18 cellular contexts compared by ENCODE assay signal in genomic region chr5:51465165-51465564, GRCh38.
DNase-seq lines count a peak whose midpoint lies in the region; ATAC-seq and TF ChIP-seq lines count a peak whose summit lies in the region.
"Had no signal": no experiment of that assay in that cellular context is flagged by ENCODE, and none has a peak within 500 bp of the region (broad histone marks: within the 10 kb centered on the region; RNA-seq: fewer than 3 reads in every experiment).

No MANE protein-coding gene starts in this region.

- no peaks in the 10 kb centered on the region for H3K79me2 ChIP-seq in SU-DHL-6 (ENCODE audit: insufficient read depth, low read length)

- no peak for TF ChIP-seq CTCF in SU-DHL-6 (IDR thresholded peaks at IDR 0.05; ENCODE audit: insufficient read depth, low read length, poor library complexity, severe bottlenecking)
- TF ChIP-seq CTCF in type B pancreatic cell (conservative IDR thresholded peaks at IDR 0.05) = no peak
- TF ChIP-seq CTCF in chondrocyte (IDR thresholded peaks at IDR 0.05) = no peak
- no peak for TF ChIP-seq CTCF in suprapubic skin (IDR thresholded peaks at IDR 0.05)

- H2AFZ ChIP-seq in SU-DHL-6 (ENCODE audit: low read depth, low read length, severe bottlenecking) = peak overlapping the region; percentile 15

- H3K9me3 ChIP-seq in SU-DHL-6 (ENCODE audit: insufficient read depth, low read length) = no peaks in the 10 kb centered on the region
- H3K9me3 ChIP-seq in suprapubic skin = no peaks in the 10 kb centered on the region
- H3K9me3 ChIP-seq: tibial nerve had no signal

- H3F3A ChIP-seq in SU-DHL-6 (ENCODE audit: insufficient read depth) = no peaks in the 10 kb centered on the region

- no peak for TF ChIP-seq EP300 in suprapubic skin (IDR thresholded peaks at IDR 0.05)

- H3K9me2 ChIP-seq in SU-DHL-6 (replicated peaks; ENCODE audit: insufficient read depth, low read length) = no peaks in the 10 kb centered on the region

- ATAC-seq in GM21360 (IDR thresholded peaks at IDR 0.05; ENCODE audit: unreplicated experiment) = no peak
- ATAC-seq: GM12878 had no signal

- H3K27ac Mint-ChIP-seq in type B pancreatic cell (peak overlapping the region; percentile 60), chondrocyte (ENCODE audit: unreplicated experiment) (no peak overlapping the region)
- H3K27ac Mint-ChIP-seq: activated B cell treated with CpG ODN at 0.5 μM for 24 hours had no signal

- no peak overlapping the region for H3K4me3 ChIP-seq in SU-DHL-6 (ENCODE audit: insufficient read depth, low read length, poor library complexity, severe bottlenecking)
- H3K4me3 ChIP-seq in suprapubic skin = no peak overlapping the region
- H3K4me3 ChIP-seq: GM12878, tibial nerve had no signal

- no peak overlapping the region for H3K9ac ChIP-seq in SU-DHL-6 (ENCODE audit: low read length)

- H3K36me3 Mint-ChIP-seq in type B pancreatic cell (no peaks in the 10 kb centered on the region), chondrocyte (ENCODE audit: low read depth) (no peaks in the 10 kb centered on the region)

- H3K4me1 Mint-ChIP-seq in type B pancreatic cell (ENCODE audit: unreplicated experiment) = peaks cover 4% of the 10 kb centered on the region
- no peaks in the 10 kb centered on the region for H3K4me1 Mint-ChIP-seq in chondrocyte (ENCODE audit: low read depth)
- H3K4me1 Mint-ChIP-seq: activated B cell treated with CpG ODN at 0.5 μM for 24 hours had no signal

- no peak overlapping the region for H3K4me2 ChIP-seq in SU-DHL-6 (ENCODE audit: low read depth, low read length, poor library complexity, severe bottlenecking)

- no peaks in the 10 kb centered on the region for H3K36me3 ChIP-seq in SU-DHL-6 (ENCODE audit: low read length)
- H3K36me3 ChIP-seq in suprapubic skin = no peaks in the 10 kb centered on the region
- H3K36me3 ChIP-seq: tibial nerve had no signal

- H3K27ac ChIP-seq in SU-DHL-6 (ENCODE audit: low read depth, low read length) (no peak overlapping the region), suprapubic skin (no peak overlapping the region)
- H3K27ac ChIP-seq: 22Rv1, C4-2B, tibial nerve had no signal

- H3K27me3 ChIP-seq in SU-DHL-6 (ENCODE audit: low read length) (no peaks in the 10 kb centered on the region), suprapubic skin (no peaks in the 10 kb centered on the region)
- H3K27me3 ChIP-seq: tibial nerve had no signal

- H3K4me1 ChIP-seq in suprapubic skin = no peaks in the 10 kb centered on the region
- H3K4me1 ChIP-seq: tibial nerve had no signal

- 36% methylated on average over 6 of the region's 6 CpGs for WGBS in suprapubic skin

- no peaks in the 10 kb centered on the region for H3K9me3 Mint-ChIP-seq in type B pancreatic cell
- H3K9me3 Mint-ChIP-seq in chondrocyte (ENCODE audit: low read depth) = no peaks in the 10 kb centered on the region
- H3K9me3 Mint-ChIP-seq: activated B cell treated with CpG ODN at 0.5 μM for 24 hours had no signal

- peak; percentile 43 for DNase-seq in NCI-H2107 treated with DMSO at 0.1 percent for 48 hours (lab: John Stamatoyannopoulos, UW; ENCODE audit: unreplicated experiment)
- no peak for DNase-seq in NCI-H2107 (lab: John Stamatoyannopoulos, UW)
- peak; percentile 83 for DNase-seq in islet precursor cell
- no peak for DNase-seq in type B pancreatic cell (ENCODE audit: extremely low spot score, unreplicated experiment)
- DNase-seq in chondrocyte (ENCODE audit: low spot score) = no peak
- no peak for DNase-seq in suprapubic skin (ENCODE audit: low spot score in 2 of 2)
- DNase-seq: activated B cell treated with CpG ODN at 0.5 μM for 24 hours; activated naive CD4-positive, alpha-beta T cell treated with Interleukin-2 at 50 U/mL for 16 hours; IMR-90; NCI-H446 treated with DMSO at 0.1 percent for 48 hours; stimulated activated CD4-positive, alpha-beta T cell treated with anti-CD3 and anti-CD28 coated beads, Interleukin-1b, Interleukin-23, amount 100 ng/mL, for 48 hours; T-helper 1 cell had no signal

- no peaks in the 10 kb centered on the region for H4K20me1 ChIP-seq in SU-DHL-6 (ENCODE audit: low read depth, low read length)

- H3K27me3 Mint-ChIP-seq in type B pancreatic cell (peaks cover 3% of the 10 kb centered on the region), chondrocyte (ENCODE audit: low read depth) (peaks cover 13% of the 10 kb centered on the region)
- H3K27me3 Mint-ChIP-seq: activated B cell treated with CpG ODN at 0.5 μM for 24 hours had no signal

- H3K4me3 Mint-ChIP-seq in type B pancreatic cell (peak overlapping the region; percentile 76), chondrocyte (ENCODE audit: unreplicated experiment) (no peak overlapping the region)
- H3K4me3 Mint-ChIP-seq: activated B cell treated with CpG ODN at 0.5 μM for 24 hours had no signal

- no peak for TF ChIP-seq POLR2A in suprapubic skin (IDR thresholded peaks at IDR 0.05)

Comparison
In these comparisons a context has a peak if more than half of its experiments do, and no peak if none do; other contexts are left out.
1. DNase-seq: peak in NCI-H2107 treated with DMSO at 0.1 percent for 48 hours (single experiment) and islet precursor cell (single experiment); none in NCI-H2107 (single experiment), type B pancreatic cell (single experiment), chondrocyte (single experiment) and suprapubic skin (0 of 2).